Comparison of ENCODE assay signal across 1 cellular context in genomic region chr5:172795401-172795977, GRCh38.
A peak's percentile ranks its signal among the peaks of the same experiment; 100 is the strongest.
TF ChIP-seq lines count a peak whose summit lies in the region.

No MANE protein-coding gene starts in this region.

TF ChIP-seq in HepG2, 621 proteins besides CTCF, POLR2A, EP300 and RAD21:
- TF ChIP-seq ZNF768 (CRISPR knock-in tag; IDR thresholded peaks at IDR 0.05) (peak; percentile 89), DNMT1 (CRISPR knock-in tag; IDR thresholded peaks at IDR 0.05) (no peak), ZBTB33 (CRISPR knock-in tag; IDR thresholded peaks at IDR 0.05) (peak; percentile 25; the same call in 1 of the 2 replicates)
TF ChIP-seq in HepG2: peak in this region for 2.
